In the genomic region with DNA sequence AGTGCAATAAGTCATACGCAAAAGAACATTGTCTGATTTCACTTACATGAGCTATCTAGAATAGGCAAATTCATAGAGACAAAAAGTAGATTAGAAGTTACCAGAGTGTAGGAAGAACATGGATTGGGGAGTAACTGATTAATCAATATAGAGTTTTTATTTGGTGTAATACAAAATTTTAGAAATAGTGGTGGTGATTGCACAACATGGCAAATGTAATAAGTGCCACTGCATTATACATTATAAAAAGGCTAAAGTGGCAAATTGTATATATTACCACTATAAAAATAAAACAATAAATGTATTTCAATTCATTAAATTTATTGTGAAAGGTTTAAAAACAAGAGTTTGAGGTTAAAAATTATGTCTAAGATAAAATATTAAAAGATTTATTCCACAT, we compare ENCODE assay signal across 1 cellular context.
TF ChIP-seq lines count a peak whose summit lies in the region.

No MANE protein-coding gene starts in this region.

TF ChIP-seq in HepG2, 621 proteins besides CTCF, POLR2A, EP300 and RAD21:
- peak; percentile 38; the same call in 1 of the 2 replicates for TF ChIP-seq CEBPB (IDR thresholded peaks at IDR 0.05; ENCODE audit: borderline replicate concordance, low read depth, low read length)
- TF ChIP-seq, protein P1, sequence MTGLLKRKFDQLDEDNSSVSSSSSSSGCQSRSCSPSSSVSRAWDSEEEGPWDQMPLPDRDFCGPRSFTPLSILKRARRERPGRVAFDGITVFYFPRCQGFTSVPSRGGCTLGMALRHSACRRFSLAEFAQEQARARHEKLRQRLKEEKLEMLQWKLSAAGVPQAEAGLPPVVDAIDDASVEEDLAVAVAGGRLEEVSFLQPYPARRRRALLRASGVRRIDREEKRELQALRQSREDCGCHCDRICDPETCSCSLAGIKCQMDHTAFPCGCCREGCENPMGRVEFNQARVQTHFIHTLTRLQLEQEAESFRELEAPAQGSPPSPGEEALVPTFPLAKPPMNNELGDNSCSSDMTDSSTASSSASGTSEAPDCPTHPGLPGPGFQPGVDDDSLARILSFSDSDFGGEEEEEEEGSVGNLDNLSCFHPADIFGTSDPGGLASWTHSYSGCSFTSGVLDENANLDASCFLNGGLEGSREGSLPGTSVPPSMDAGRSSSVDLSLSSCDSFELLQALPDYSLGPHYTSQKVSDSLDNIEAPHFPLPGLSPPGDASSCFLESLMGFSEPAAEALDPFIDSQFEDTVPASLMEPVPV (CRISPR knock-in tag; IDR thresholded peaks at IDR 0.05): no peak
